ENCODE assay signal across 8 cellular contexts in the genomic region with DNA sequence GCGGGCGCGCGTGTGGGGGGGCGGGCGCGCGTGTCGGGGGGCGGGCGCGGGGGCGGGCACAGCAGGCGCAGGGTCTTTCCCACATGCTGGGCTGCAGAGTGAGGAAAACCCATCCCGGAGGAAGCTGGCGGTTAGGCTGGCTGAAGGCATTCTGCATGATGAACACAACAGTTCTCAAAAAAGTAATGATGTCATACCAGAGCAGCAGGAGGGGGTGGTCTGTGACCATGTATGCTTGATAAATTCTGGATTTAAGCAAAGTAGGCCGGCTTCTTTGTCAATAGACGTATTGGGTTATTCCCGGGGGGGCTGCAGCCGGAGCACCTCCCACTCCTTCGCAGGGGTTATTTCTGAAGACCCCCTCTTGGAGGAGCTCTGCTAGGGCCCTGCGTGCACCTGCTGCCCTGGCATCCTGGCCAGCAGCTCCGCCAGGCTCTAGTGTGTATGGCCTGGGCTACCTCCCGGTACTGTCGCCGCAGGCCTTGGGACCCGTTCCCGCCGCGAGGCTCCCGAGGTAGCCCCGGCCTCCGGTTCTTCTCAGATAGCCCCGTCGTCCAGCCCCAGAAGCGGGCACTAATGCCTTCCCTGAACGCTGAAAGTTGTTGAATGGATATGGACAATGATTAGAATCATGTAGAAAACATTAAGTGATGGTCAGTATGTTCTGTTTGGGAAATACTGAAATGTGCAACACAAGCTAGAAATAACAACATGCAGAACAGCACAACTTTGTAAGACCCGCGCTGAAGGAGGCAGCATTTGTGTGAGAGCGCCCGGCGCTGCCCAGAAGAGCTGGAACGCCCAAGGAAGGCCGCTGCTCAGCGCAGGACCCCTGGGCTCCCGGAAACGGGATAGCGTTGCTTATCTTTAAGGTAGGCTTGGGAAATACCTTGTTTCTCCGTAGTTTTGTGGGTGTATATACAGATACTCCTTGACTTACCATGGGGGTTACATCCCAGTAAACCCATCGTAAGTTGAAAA.
DNase-seq lines count a peak whose midpoint lies in the region; ATAC-seq and TF ChIP-seq lines count a peak whose summit lies in the region.

No MANE protein-coding gene starts in this region.

- H3K79me2 ChIP-seq in Loucy (ENCODE audit: insufficient read depth, low read length), result no peaks in the 10 kb centered on the region
- no peaks in the 10 kb centered on the region for H3K79me2 ChIP-seq in trophoblast cell (ENCODE audit: control insufficient read depth, insufficient read depth, low read length, poor library complexity)

- no peak overlapping the region for H2BK5ac ChIP-seq in trophoblast cell (ENCODE audit: low read depth, low read length, poor library complexity)

- no peaks in the 10 kb centered on the region for H3K9me3 ChIP-seq in Loucy (ENCODE audit: insufficient read depth, low read depth, low read length)
- no peaks in the 10 kb centered on the region for H3K9me3 ChIP-seq in left ventricle myocardium inferior (replicated peaks)
- peaks cover 2% of the 10 kb centered on the region for H3K9me3 ChIP-seq in trophoblast cell (ENCODE audit: insufficient read depth, low read depth, low read length)

- H3K79me1 ChIP-seq in trophoblast cell (ENCODE audit: low read length), result peaks cover 2% of the 10 kb centered on the region

- H3K36me3 Mint-ChIP-seq in activated naive CD8-positive, alpha-beta T cell treated with anti-CD3 and anti-CD28 coated beads for 36 hours, result no peaks in the 10 kb centered on the region

- H3K27ac ChIP-seq in left ventricle myocardium inferior (replicated peaks) (peak overlapping the region; percentile 76), trophoblast cell (ENCODE audit: low read depth, low read length) (no peak overlapping the region)

- H3K4ac ChIP-seq in trophoblast cell (ENCODE audit: low read depth, low read length), result no peak overlapping the region

- H3K4me1 ChIP-seq in Loucy (ENCODE audit: insufficient read depth, low read length, poor library complexity, severe bottlenecking) (peaks cover 9% of the 10 kb centered on the region), left ventricle myocardium inferior (peaks cover 16% of the 10 kb centered on the region), trophoblast cell (ENCODE audit: control insufficient read depth in 1 of 2, insufficient read depth in 2 of 2, low read length in 2 of 2) (peaks cover 2% of the 10 kb centered on the region in 2 experiments)

- TF ChIP-seq CTCF in Loucy (conservative IDR thresholded peaks at IDR 0.05; ENCODE audit: low read length), result no peak
- TF ChIP-seq CTCF in left ventricle myocardium inferior (IDR thresholded peaks at IDR 0.05; ENCODE audit: borderline replicate concordance), result no peak

- no peak overlapping the region for H2BK12ac ChIP-seq in trophoblast cell (ENCODE audit: low read length)

- peak; percentile 33 for DNase-seq in CD1c-positive myeloid dendritic cell (ENCODE audit: extremely low spot score)
- no peak for DNase-seq in activated naive CD8-positive, alpha-beta T cell treated with anti-CD3 and anti-CD28 coated beads for 36 hours
- DNase-seq in left ventricle myocardium inferior, result peak; percentile 26
- DNase-seq in trophoblast cell, result peak in 1 of 2 donors; percentile 43
- no peak for DNase-seq in GM03348 (ENCODE audit: low spot score)
- no peak for DNase-seq in GF-D8 (lab: John Stamatoyannopoulos, UW)

- H3K9me2 ChIP-seq in Loucy (replicated peaks; ENCODE audit: low read depth, low read length), result no peaks in the 10 kb centered on the region

- H3K4me3 ChIP-seq in Loucy (ENCODE audit: low read length, poor library complexity, severe bottlenecking) (peak overlapping the region; percentile 65), left ventricle myocardium inferior (peak overlapping the region; percentile 76), trophoblast cell (ENCODE audit: low read depth, low read length) (peak overlapping the region; percentile 70)

- H4K12ac ChIP-seq in trophoblast cell (ENCODE audit: low read depth, low read length), result no peak overlapping the region

- H3F3A ChIP-seq in Loucy (ENCODE audit: low read depth), result no peaks in the 10 kb centered on the region

- no peaks in the 10 kb centered on the region for H3K9me3 Mint-ChIP-seq in activated naive CD8-positive, alpha-beta T cell treated with anti-CD3 and anti-CD28 coated beads for 36 hours

- peak; percentile 33 for ATAC-seq in GM19351 (IDR thresholded peaks at IDR 0.05; ENCODE audit: unreplicated experiment)

- WGBS in trophoblast cell (ENCODE audit: extremely low coverage, insufficient coverage, insufficient read length), result no CpG with 5 or more reads among the region's 50 CpGs

- H3K27me3 Mint-ChIP-seq in activated naive CD8-positive, alpha-beta T cell treated with anti-CD3 and anti-CD28 coated beads for 36 hours, result no peaks in the 10 kb centered on the region

- H3K4me3 Mint-ChIP-seq in activated naive CD8-positive, alpha-beta T cell treated with anti-CD3 and anti-CD28 coated beads for 36 hours, result peak overlapping the region; percentile 70

- no peak overlapping the region for H3K18ac ChIP-seq in trophoblast cell (ENCODE audit: low read length)

- 0 out of 2 replicates have a peak overlapping the region, but pooled peaks have one; percentile 69 for H2AFZ ChIP-seq in Loucy (ENCODE audit: low read length)
- H2AFZ ChIP-seq in trophoblast cell (ENCODE audit: insufficient read depth, low read length, poor library complexity), result peak overlapping the region; percentile 66

- no peak overlapping the region for H3K9ac ChIP-seq in Loucy (ENCODE audit: low read depth, low read length, poor library complexity, severe bottlenecking)
- H3K9ac ChIP-seq in trophoblast cell (ENCODE audit: low read length), result no peak overlapping the region

- H3K36me3 ChIP-seq in Loucy (ENCODE audit: insufficient read depth, low read length) (no peaks in the 10 kb centered on the region), left ventricle myocardium inferior (no peaks in the 10 kb centered on the region), trophoblast cell (ENCODE audit: control insufficient read depth in 1 of 2, insufficient read depth in 2 of 2, low read length in 2 of 2) (no peaks in the 10 kb centered on the region)

- H3K23ac ChIP-seq in trophoblast cell (ENCODE audit: low read length), result no peak overlapping the region

- no peak overlapping the region for H3K27ac Mint-ChIP-seq in activated naive CD8-positive, alpha-beta T cell treated with anti-CD3 and anti-CD28 coated beads for 36 hours

- H2AK5ac ChIP-seq in trophoblast cell (ENCODE audit: low read length), result no peak overlapping the region

- H2BK120ac ChIP-seq in trophoblast cell (ENCODE audit: insufficient read depth, low read length, poor library complexity), result no peak overlapping the region

- no peak overlapping the region for H4K91ac ChIP-seq in trophoblast cell (ENCODE audit: low read depth, low read length)

- H4K8ac ChIP-seq in trophoblast cell (ENCODE audit: low read depth, low read length), result peak overlapping the region; percentile 65

- H3K14ac ChIP-seq in trophoblast cell (ENCODE audit: low read length), result no peak overlapping the region

- intact Hi-C loops in left ventricle myocardium inferior (cut with micrococcal nuclease), result no loop called here

- peaks cover 5% of the 10 kb centered on the region for H3K27me3 ChIP-seq in Loucy (ENCODE audit: insufficient read depth, low read length, poor library complexity, severe bottlenecking)
- peaks cover 2% of the 10 kb centered on the region for H3K27me3 ChIP-seq in left ventricle myocardium inferior (ENCODE audit: low read depth)
- H3K27me3 ChIP-seq in trophoblast cell (ENCODE audit: insufficient read depth, low read length), result no peaks in the 10 kb centered on the region

- H4K20me1 ChIP-seq in Loucy (ENCODE audit: insufficient read depth, low read length, poor library complexity, severe bottlenecking), result no peaks in the 10 kb centered on the region

- H3K4me1 Mint-ChIP-seq in activated naive CD8-positive, alpha-beta T cell treated with anti-CD3 and anti-CD28 coated beads for 36 hours, result peaks cover 6% of the 10 kb centered on the region

- H3K4me2 ChIP-seq in Loucy (ENCODE audit: low read depth, low read length, poor library complexity, severe bottlenecking), result peak overlapping the region; percentile 44
- H3K4me2 ChIP-seq in trophoblast cell (ENCODE audit: low read length), result peak overlapping the region; percentile 58

Comparison
In these comparisons a context has a peak if more than half of its experiments do, and no peak if none do; other contexts are left out.
1. DNase-seq: peak in CD1c-positive myeloid dendritic cell (single experiment) and left ventricle myocardium inferior (single experiment); none in activated naive CD8-positive, alpha-beta T cell treated with anti-CD3 and anti-CD28 coated beads for 36 hours (single experiment), GM03348 (single experiment) and GF-D8 (single experiment).
2. Peak in every context shown above with its lines, with median percentiles within 50 percentile points of each other: H3K4me3 ChIP-seq.